12 cellular contexts compared by ENCODE assay signal in genomic region chr13:51673165-51673564, GRCh38.
"Had no signal": no experiment of that assay in that cellular context is flagged by ENCODE, and none has a peak within 500 bp of the region (broad histone marks: within the 10 kb centered on the region; RNA-seq: fewer than 3 reads in every experiment).

No MANE protein-coding gene starts in this region.

- DNase-seq: activated CD4-positive, alpha-beta memory T cell treated with anti-CD3 and anti-CD28 coated beads, Interleukin-2, amount 10 ng/mL, durations not matched to agents 7 days and 5 days; activated CD4-positive, alpha-beta T cell treated with anti-CD3 and anti-CD28 coated beads for 36 hours; activated CD8-positive, alpha-beta memory T cell treated with anti-CD3 and anti-CD28 coated beads, Interleukin-2, amount 50 U/mL, for 48 hours; aorta; lower lobe of right lung; right cardiac atrium; WERI-Rb-1 had no signal

- FAIRE-seq: bronchial epithelial cell had no signal

- H3K9me3 ChIP-seq: gastroesophageal sphincter, lower lobe of right lung, neutrophil, tibial nerve had no signal

- H3K4me3 ChIP-seq: gastroesophageal sphincter, lower lobe of right lung, tibial nerve had no signal

- H3K36me3 ChIP-seq: gastroesophageal sphincter, lower lobe of right lung, neutrophil, WERI-Rb-1 had no signal

- ATAC-seq: activated CD4-positive, alpha-beta T cell treated with anti-CD3 and anti-CD28 coated beads for 36 hours; gastroesophageal sphincter; right cardiac atrium; stimulated activated memory B cell treated with anti-CD40 and anti-IgM and Interleukin-4, amounts not matched to agents 10 μg/mL and 1 μg/mL and 100 μg/mL, for 72 hours had no signal

- H3K27ac ChIP-seq: gastroesophageal sphincter, lower lobe of right lung, neutrophil, tibial nerve, WERI-Rb-1 had no signal

- H3K27me3 ChIP-seq: gastroesophageal sphincter, neutrophil, tibial nerve had no signal
